Comparison of ENCODE assay signal across 24 cellular contexts in genomic region chr1:225965231-225965630, GRCh38. TPM values are rescaled to one million over a fixed set of nuclear protein-coding genes. Genes with fewer than 3 reads are reported as not detected.
"Had no signal": no experiment of that assay in that cellular context is flagged by ENCODE, and none has a peak within 500 bp of the region (broad histone marks: within the 10 kb centered on the region; RNA-seq: fewer than 3 reads in every experiment).

No MANE protein-coding gene starts in this region.

- H3K79me2 ChIP-seq: parathyroid adenoma had no signal

- ATAC-seq: gastrocnemius medialis; heart right ventricle; left lung; lower lobe of right lung; natural killer cell treated with Interleukin-12 subunit alpha and Interleukin-12 subunit beta and Interleukin-15 and Interleukin-18, amount 100 ng/mL, for 72 hours; psoas muscle; stimulated activated memory B cell treated with anti-CD40 and anti-IgM and Interleukin-4, amounts not matched to agents 10 μg/mL and 1 μg/mL and 100 μg/mL, for 72 hours had no signal

- H3K4me2 ChIP-seq: neural progenitor cell had no signal

- H3K9me3 ChIP-seq: esophagus muscularis mucosa, gastrocnemius medialis, heart right ventricle, left lung, lower lobe of right lung, psoas muscle, tibial artery, upper lobe of left lung, vagina had no signal

- H3K9ac ChIP-seq: neural progenitor cell, parathyroid adenoma had no signal

- H3K4me1 ChIP-seq: gastrocnemius medialis, left lung, lower lobe of right lung, neural progenitor cell, parathyroid adenoma, psoas muscle had no signal

- H3K27ac ChIP-seq: epithelial cell of prostate, esophagus muscularis mucosa, gastrocnemius medialis, heart right ventricle, left lung, lower lobe of right lung, neural progenitor cell, parathyroid adenoma, psoas muscle, tibial artery, upper lobe of left lung, vagina had no signal

- DNase-seq: effector memory CD4-positive, alpha-beta T cell; gastrocnemius medialis; heart right ventricle; hypothalamus; left lung; lower lobe of right lung; midbrain; occipital lobe; psoas muscle; retina; stimulated activated CD4-positive, alpha-beta T cell treated with anti-CD3 and anti-CD28 coated beads, Interleukin-15, amount 100 ng/mL, for 24 hours; stimulated activated CD4-positive, alpha-beta T cell treated with anti-CD3 and anti-CD28 coated beads, Interleukin-1b, Interleukin-23, amount 100 ng/mL, for 48 hours; stimulated activated CD4-positive, alpha-beta T cell treated with anti-CD3 and anti-CD28 coated beads, Interleukin-4, amount 100 ng/mL, for 24 hours; upper lobe of left lung had no signal

- H3K36me3 ChIP-seq: esophagus muscularis mucosa, gastrocnemius medialis, heart right ventricle, left lung, lower lobe of right lung, neural progenitor cell, tibial artery, upper lobe of left lung, vagina had no signal

- H3K27me3 ChIP-seq: left lung, upper lobe of left lung, vagina had no signal

- H3K4me3 ChIP-seq: esophagus muscularis mucosa, gastrocnemius medialis, heart right ventricle, left lung, lower lobe of right lung, neural progenitor cell, psoas muscle, tibial artery, upper lobe of left lung, vagina had no signal

- FAIRE-seq: endometrium, islet of Langerhans had no signal

- H2AFZ ChIP-seq: neural progenitor cell, parathyroid adenoma had no signal

RNA-seq across cellular contexts. Expression of gene LEFTY2, which starts 24.2 kb away (rescaled TPM):
- total RNA-seq: natural killer cell treated with Interleukin-12 subunit alpha and Interleukin-12 subunit beta and Interleukin-15 and Interleukin-18, amount 100 ng/mL, for 72 hours had no signal
